18 cellular contexts compared by ENCODE assay signal in genomic region chr7:155765458-155765857, GRCh38. TPM values are rescaled to one million over a fixed set of nuclear protein-coding genes. Genes with fewer than 3 reads are reported as not detected.
DNase-seq lines count a peak whose midpoint lies in the region; ATAC-seq and TF ChIP-seq lines count a peak whose summit lies in the region.
"Had no signal": no experiment of that assay in that cellular context is flagged by ENCODE, and none has a peak within 500 bp of the region (broad histone marks: within the 10 kb centered on the region; RNA-seq: fewer than 3 reads in every experiment).

No MANE protein-coding gene starts in this region.

- intact Hi-C loops in CD4-positive, alpha-beta T cell (cut with DNase I, micrococcal nuclease): loop anchor here (5.0 to 10.0 kb wide), 3 partner anchors 123 to 838 kb away; partner anchors contain the start of genes INSIG1 (in 1 of the 2) and RBM33 (in 1 of the 2)

- no peaks in the 10 kb centered on the region for H3K9me3 Mint-ChIP-seq in activated CD4-positive, alpha-beta T cell treated with anti-CD3 and anti-CD28 coated beads, Interleukin-2, amount 10 ng/mL, durations not matched to agents 7 days and 5 days
- H3K9me3 Mint-ChIP-seq in CD4-positive, alpha-beta T cell: no peaks in the 10 kb centered on the region
- no peaks in the 10 kb centered on the region for H3K9me3 Mint-ChIP-seq in chondrocyte (ENCODE audit: low read depth)

- peaks cover 22% of the 10 kb centered on the region for H3K79me2 ChIP-seq in OCI-LY1 (ENCODE audit: insufficient read depth, low read length)

- H3K27me3 ChIP-seq in CD4-positive, alpha-beta T cell (ENCODE audit: control insufficient read depth, insufficient read depth, low read length): no peaks in the 10 kb centered on the region
- H3K27me3 ChIP-seq in OCI-LY1 (ENCODE audit: insufficient read depth, low read length): no peaks in the 10 kb centered on the region

- peaks cover 68% of the 10 kb centered on the region for H3K4me1 Mint-ChIP-seq in activated CD4-positive, alpha-beta T cell treated with anti-CD3 and anti-CD28 coated beads, Interleukin-2, amount 10 ng/mL, durations not matched to agents 7 days and 5 days
- peaks cover 48% of the 10 kb centered on the region for H3K4me1 Mint-ChIP-seq in CD4-positive, alpha-beta T cell (ENCODE audit: low read depth)
- H3K4me1 Mint-ChIP-seq in chondrocyte (ENCODE audit: low read depth): peaks cover 51% of the 10 kb centered on the region

- no peaks in the 10 kb centered on the region for H3K9me2 ChIP-seq in OCI-LY1 (ENCODE audit: low read depth, low read length)

- H3K27ac Mint-ChIP-seq in activated CD4-positive, alpha-beta T cell treated with anti-CD3 and anti-CD28 coated beads, Interleukin-2, amount 10 ng/mL, durations not matched to agents 7 days and 5 days: peak overlapping the region; percentile 97
- peak overlapping the region; percentile 84 for H3K27ac Mint-ChIP-seq in CD4-positive, alpha-beta T cell
- H3K27ac Mint-ChIP-seq in chondrocyte (ENCODE audit: unreplicated experiment): peak overlapping the region; percentile 59

- peak overlapping the region; percentile 46; the same call in 1 of the 2 replicates for H3K9ac ChIP-seq in OCI-LY1 (ENCODE audit: low read length)
- H3K9ac ChIP-seq: GM23248 had no signal

- peaks cover 66% of the 10 kb centered on the region for H3K4me1 ChIP-seq in OCI-LY1 (ENCODE audit: insufficient read depth, low read length, severe bottlenecking)
- H3K4me1 ChIP-seq: A549 had no signal

- TF ChIP-seq CTCF in CD4-positive, alpha-beta T cell (IDR thresholded peaks at IDR 0.05): no peak
- TF ChIP-seq CTCF in OCI-LY1 (IDR thresholded peaks at IDR 0.05; ENCODE audit: low read length): no peak
- no peak for TF ChIP-seq CTCF in chondrocyte (IDR thresholded peaks at IDR 0.05)

- no peak overlapping the region for H3K4me3 Mint-ChIP-seq in activated CD4-positive, alpha-beta T cell treated with anti-CD3 and anti-CD28 coated beads, Interleukin-2, amount 10 ng/mL, durations not matched to agents 7 days and 5 days
- no peak overlapping the region for H3K4me3 Mint-ChIP-seq in CD4-positive, alpha-beta T cell
- H3K4me3 Mint-ChIP-seq in chondrocyte (ENCODE audit: unreplicated experiment): no peak overlapping the region

- no peak overlapping the region for H2AFZ ChIP-seq in OCI-LY1 (ENCODE audit: low read length)
- H2AFZ ChIP-seq: GM23248 had no signal

- no peak overlapping the region for H3K4me3 ChIP-seq in OCI-LY1 (ENCODE audit: low read depth, low read length, poor library complexity, severe bottlenecking)
- H3K4me3 ChIP-seq: A549, GM23248 had no signal

- no peak overlapping the region for H3K27ac ChIP-seq in CD4-positive, alpha-beta T cell (ENCODE audit: low read depth, low read length)
- H3K27ac ChIP-seq in OCI-LY1 (ENCODE audit: low read depth, low read length, poor library complexity, severe bottlenecking): peak overlapping the region; percentile 91
- H3K27ac ChIP-seq: A549, GM23248, HL-60 had no signal

- CTCF ChIA-PET in activated CD4-positive, alpha-beta T cell treated with anti-CD3 and anti-CD28 coated beads, Interleukin-2, amount 10 ng/mL, durations not matched to agents 7 days and 5 days (lab: Charles Lee): interaction anchor here (0.7 to 3.9 kb wide), 2 partner anchors 50 to 168 kb away, joined by 3 to 30 read pairs; no protein-coding TSS in a partner anchor
- CTCF ChIA-PET in CD4-positive, alpha-beta T cell (lab: Charles Lee): interaction anchor here (0.5 to 1.2 kb wide), 2 partner anchors 103 to 851 kb away, joined by 3 read pairs; no protein-coding TSS in a partner anchor

- H3F3A ChIP-seq in OCI-LY1 (ENCODE audit: insufficient read depth, low read length): no peaks in the 10 kb centered on the region; the same call in 1 of the 2 replicates

- POLR2A ChIA-PET in activated CD4-positive, alpha-beta T cell treated with anti-CD3 and anti-CD28 coated beads, Interleukin-2, amount 10 ng/mL, durations not matched to agents 7 days and 5 days (lab: Charles Lee): no interaction called here
- POLR2A ChIA-PET in CD4-positive, alpha-beta T cell (lab: Charles Lee): interaction anchor here (1.8 kb wide), 1 partner anchor 121 kb away, joined by 4 read pairs; the partner anchor contains the start of gene RBM33

- no peaks in the 10 kb centered on the region for H4K20me1 ChIP-seq in OCI-LY1 (ENCODE audit: insufficient read depth, low read length)

- peaks cover 55% of the 10 kb centered on the region for H3K36me3 Mint-ChIP-seq in activated CD4-positive, alpha-beta T cell treated with anti-CD3 and anti-CD28 coated beads, Interleukin-2, amount 10 ng/mL, durations not matched to agents 7 days and 5 days (ENCODE audit: low read depth)
- peaks cover 86% of the 10 kb centered on the region for H3K36me3 Mint-ChIP-seq in CD4-positive, alpha-beta T cell (ENCODE audit: low read depth)
- H3K36me3 Mint-ChIP-seq in chondrocyte (ENCODE audit: low read depth): peaks cover 12% of the 10 kb centered on the region

- DNase-seq in activated CD4-positive, alpha-beta T cell treated with anti-CD3 and anti-CD28 coated beads, Interleukin-2, amount 10 ng/mL, durations not matched to agents 7 days and 5 days: no peak
- DNase-seq in activated CD4-positive, alpha-beta T cell treated with anti-CD3 and anti-CD28 coated beads, Interleukin-2, amount 50 U/mL, for 1 hour: no peak
- no peak for DNase-seq in CD4-positive, alpha-beta T cell
- DNase-seq in chondrocyte (ENCODE audit: low spot score): no peak
- DNase-seq in ureter (ENCODE audit: low spot score): no peak
- DNase-seq in activated gamma-delta T cell treated with Interleukin-2 at 50 U/mL for 16 hours: no peak
- DNase-seq: Calu3, GM23248, KBM-7, NCI-H1092 treated with DMSO at 0.1 percent for 48 hours, NCI-H1694 treated with DMSO at 0.1 percent for 48 hours, PC-3 had no signal

- no peaks in the 10 kb centered on the region for H3K9me3 ChIP-seq in CD4-positive, alpha-beta T cell (ENCODE audit: control insufficient read depth, low read length)
- H3K9me3 ChIP-seq in OCI-LY1 (ENCODE audit: low read length): peaks cover 7% of the 10 kb centered on the region; the same call in 1 of the 2 replicates
- H3K9me3 ChIP-seq: A549 had no signal

- no peak for ATAC-seq in CD4-positive, alpha-beta T cell (ENCODE audit: poor library complexity)
- ATAC-seq in GM18870 (IDR thresholded peaks at IDR 0.05; ENCODE audit: unreplicated experiment): no peak
- ATAC-seq: A549, HCT116, PC-3 had no signal

- no peaks in the 10 kb centered on the region for H3K27me3 Mint-ChIP-seq in activated CD4-positive, alpha-beta T cell treated with anti-CD3 and anti-CD28 coated beads, Interleukin-2, amount 10 ng/mL, durations not matched to agents 7 days and 5 days
- H3K27me3 Mint-ChIP-seq in CD4-positive, alpha-beta T cell: no peaks in the 10 kb centered on the region
- no peaks in the 10 kb centered on the region for H3K27me3 Mint-ChIP-seq in chondrocyte (ENCODE audit: low read depth)

- 0 out of 2 replicates have a peak overlapping the region, but pooled peaks have one; percentile 45 for H3K4me2 ChIP-seq in OCI-LY1 (ENCODE audit: low read length)
- H3K4me2 ChIP-seq: A549 had no signal

- peaks cover 89% of the 10 kb centered on the region for H3K36me3 ChIP-seq in OCI-LY1 (ENCODE audit: insufficient read depth, low read length)

RNA-seq across cellular contexts. Expression of gene SHH, which starts 46.8 kb away (rescaled TPM):
- not detected for total RNA-seq in activated CD4-positive, alpha-beta T cell treated with anti-CD3 and anti-CD28 coated beads, Interleukin-2, amount 10 ng/mL, durations not matched to agents 7 days and 5 days
- not detected for total RNA-seq in CD4-positive, alpha-beta T cell
- total RNA-seq in chondrocyte: not detected in 3 replicates
- total RNA-seq in ureter: 23.2 TPM
- total RNA-seq: GM23248, MCF 10A had no signal

Comparison
In these comparisons a context has a peak if more than half of its experiments do, and no peak if none do; other contexts are left out.
1. RNA of gene SHH, which starts 46.8 kb away (total RNA-seq): 23.2 TPM in ureter (single experiment); not detected in activated CD4-positive, alpha-beta T cell treated with anti-CD3 and anti-CD28 coated beads, Interleukin-2, amount 10 ng/mL, durations not matched to agents 7 days and 5 days, not detected in chondrocyte and not detected in CD4-positive, alpha-beta T cell; every median in the first group is over 10 times any median in the second.
2. Peak in every context shown above with its lines, with median percentiles within 50 percentile points of each other: H3K27ac Mint-ChIP-seq.